ENCODE assay signal across 10 cellular contexts in the genomic region with DNA sequence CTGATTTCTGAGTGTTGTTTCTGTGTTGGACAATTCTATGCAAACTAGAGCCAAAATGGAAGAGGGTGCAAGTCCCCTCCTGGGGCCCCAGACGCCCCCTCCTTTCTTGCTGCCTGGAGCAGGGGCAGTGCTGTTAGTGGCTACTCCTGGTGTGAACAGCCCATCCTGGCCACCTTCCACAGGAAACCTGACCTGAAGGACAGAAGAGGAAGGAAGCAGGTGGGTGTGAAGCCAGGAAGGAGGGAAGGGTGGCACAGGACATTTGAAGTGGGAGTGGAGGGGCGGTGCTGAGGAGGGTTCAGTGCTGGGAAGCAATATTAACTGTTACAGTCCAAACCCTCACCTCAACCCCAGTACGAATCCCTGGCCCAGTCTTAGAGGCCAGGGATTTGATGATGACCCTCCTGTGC. TPM values are rescaled to one million over a fixed set of nuclear protein-coding genes. Genes with fewer than 3 reads are reported as not detected.
A peak's percentile ranks its signal among the peaks of the same experiment; 100 is the strongest.
DNase-seq lines count a peak whose midpoint lies in the region; ATAC-seq and TF ChIP-seq lines count a peak whose summit lies in the region.
"Had no signal": no experiment of that assay in that cellular context is flagged by ENCODE, and none has a peak within 500 bp of the region (broad histone marks: within the 10 kb centered on the region; RNA-seq: fewer than 3 reads in every experiment).

No MANE protein-coding gene starts in this region.

- H3K4me1 Mint-ChIP-seq in H9 = peaks cover 24 to 31% of the 10 kb centered on the region in 2 experiments

- H3K18ac ChIP-seq in H9 (ENCODE audit: insufficient read length, low read depth, low read length) (no peak overlapping the region), trophoblast cell (ENCODE audit: low read length) (no peak overlapping the region)

- H2BK5ac ChIP-seq in H9 (ENCODE audit: insufficient read length, low read length) (no peak overlapping the region), trophoblast cell (ENCODE audit: low read depth, low read length, poor library complexity) (no peak overlapping the region)

- WGBS in H9 (ENCODE audit: extremely low coverage, insufficient read length, low lambda C conversion rate) = no CpG with 5 or more reads among the region's 3 CpGs
- no CpG with 5 or more reads among the region's 3 CpGs for WGBS in trophoblast cell (ENCODE audit: extremely low coverage, insufficient coverage, insufficient read length)

- no peaks in the 10 kb centered on the region; a peak in 2 of 7 replicates for H3K36me3 Mint-ChIP-seq in H9 (ENCODE audit: insufficient read depth in 1 of 3, low read depth in 3 of 3)

- ATAC-seq in GM18861 (IDR thresholded peaks at IDR 0.05; ENCODE audit: unreplicated experiment) (no peak), GM19467 (IDR thresholded peaks at IDR 0.05; ENCODE audit: unreplicated experiment) (no peak)

- H3K27me3 ChIP-seq in H9 (ENCODE audit: insufficient read depth, low read length) (peaks cover 17% of the 10 kb centered on the region; the same call in 1 of the 2 replicates), cardiac muscle cell (no peaks in the 10 kb centered on the region), trophoblast cell (ENCODE audit: insufficient read depth, low read length) (no peaks in the 10 kb centered on the region)

- no peaks in the 10 kb centered on the region; a peak in 1 of 5 replicates for H3K9me3 Mint-ChIP-seq in H9

- H3K4me3 Mint-ChIP-seq in H9 = peak overlapping the region; percentile 78 to 91

- peaks cover 11% of the 10 kb centered on the region for H3K23me2 ChIP-seq in H9 (ENCODE audit: insufficient read length, low read depth, low read length, poor library complexity, severe bottlenecking)

- no peak overlapping the region for H2AFZ ChIP-seq in H9 (ENCODE audit: low read length)
- no peak overlapping the region for H2AFZ ChIP-seq in trophoblast cell (ENCODE audit: insufficient read depth, low read length, poor library complexity)

- H3K9ac ChIP-seq in H9 (ENCODE audit: extremely low read depth, insufficient read length, low read length) (no peak overlapping the region), trophoblast cell (ENCODE audit: low read length) (no peak overlapping the region)

- no peaks in the 10 kb centered on the region for H4K20me1 ChIP-seq in H9 (ENCODE audit: control insufficient read depth, insufficient read depth, insufficient read length)

- H3K14ac ChIP-seq in H9 (ENCODE audit: insufficient read depth, low read length) (no peak overlapping the region), trophoblast cell (ENCODE audit: low read length) (no peak overlapping the region)

- H2AK5ac ChIP-seq in H9 (ENCODE audit: insufficient read length, low read length) (no peak overlapping the region), trophoblast cell (ENCODE audit: low read length) (no peak overlapping the region)

- H3K79me2 ChIP-seq in H9 (ENCODE audit: insufficient read depth, low read length) (no peaks in the 10 kb centered on the region), trophoblast cell (ENCODE audit: control insufficient read depth, insufficient read depth, low read length, poor library complexity) (no peaks in the 10 kb centered on the region)

- peaks cover 60% of the 10 kb centered on the region for H3K27me3 Mint-ChIP-seq in H9 (ENCODE audit: low read depth)

- H3K4me3 ChIP-seq in cardiac muscle cell (peak overlapping the region; percentile 68), trophoblast cell (ENCODE audit: low read depth, low read length) (no peak overlapping the region)

- H2BK12ac ChIP-seq in H9 (ENCODE audit: insufficient read length, low read depth, low read length) (no peak overlapping the region), trophoblast cell (ENCODE audit: low read length) (no peak overlapping the region)

- TF ChIP-seq CTCF in H9 (conservative IDR thresholded peaks at IDR 0.05) (no peak), VCaP (conservative IDR thresholded peaks at IDR 0.05) (no peak), cardiac muscle cell (IDR thresholded peaks at IDR 0.05; ENCODE audit: low read depth, low read length) (no peak)

- H3T11ph ChIP-seq in H9 (ENCODE audit: low read length) = no peak overlapping the region

- H4K91ac ChIP-seq in H9 (ENCODE audit: insufficient read length, low read depth, low read length) = no peak overlapping the region
- no peak overlapping the region for H4K91ac ChIP-seq in trophoblast cell (ENCODE audit: low read depth, low read length)

- H4K5ac ChIP-seq in H9 (ENCODE audit: insufficient read length, low read depth, low read length) = no peak overlapping the region

- H3K9me3 ChIP-seq in H9 (ENCODE audit: control insufficient read depth, low read depth, low read length) = no peaks in the 10 kb centered on the region
- no peaks in the 10 kb centered on the region for H3K9me3 ChIP-seq in cardiac muscle cell (ENCODE audit: low read depth)
- H3K9me3 ChIP-seq in trophoblast cell (ENCODE audit: insufficient read depth, low read depth, low read length) = no peaks in the 10 kb centered on the region

- H3K4me1 ChIP-seq in H9 (ENCODE audit: insufficient read depth, low read length) (no peaks in the 10 kb centered on the region), cardiac muscle cell (ENCODE audit: low read depth) (peaks cover 26% of the 10 kb centered on the region), trophoblast cell (ENCODE audit: control insufficient read depth in 1 of 2, insufficient read depth in 2 of 2, low read length in 2 of 2) (peaks cover 20 to 29% of the 10 kb centered on the region in 2 experiments)

- no peak overlapping the region for H3K4ac ChIP-seq in H9 (ENCODE audit: low read depth, low read length)
- H3K4ac ChIP-seq in trophoblast cell (ENCODE audit: low read depth, low read length) = no peak overlapping the region

- H4K12ac ChIP-seq in trophoblast cell (ENCODE audit: low read depth, low read length) = no peak overlapping the region

- H3K27ac ChIP-seq in H9 (ENCODE audit: insufficient read length, low read depth, low read length) = no peak overlapping the region
- peak overlapping the region; percentile 83 for H3K27ac ChIP-seq in VCaP
- H3K27ac ChIP-seq in cardiac muscle cell = peak overlapping the region; percentile 75
- H3K27ac ChIP-seq in trophoblast cell (ENCODE audit: low read depth, low read length) = no peak overlapping the region

- H3K56ac ChIP-seq in H9 (ENCODE audit: insufficient read length, low read depth, low read length) = no peak overlapping the region

- H3K4me2 ChIP-seq in H9 (ENCODE audit: insufficient read depth, insufficient read length, low read length) (peak overlapping the region; percentile 87), trophoblast cell (ENCODE audit: low read length) (peak overlapping the region; percentile 87)

- H3K23ac ChIP-seq in H9 (ENCODE audit: insufficient read length, low read depth, low read length) = no peak overlapping the region
- no peak overlapping the region for H3K23ac ChIP-seq in trophoblast cell (ENCODE audit: low read length)

- H3K36me3 ChIP-seq in cardiac muscle cell = no peaks in the 10 kb centered on the region
- H3K36me3 ChIP-seq in trophoblast cell (ENCODE audit: control insufficient read depth in 1 of 2, insufficient read depth in 2 of 2, low read length in 2 of 2) = peaks cover 3 to 4% of the 10 kb centered on the region in 2 experiments

- no peaks in the 10 kb centered on the region for H3K79me1 ChIP-seq in H9 (ENCODE audit: insufficient read depth, low read depth, low read length, poor library complexity, severe bottlenecking)
- H3K79me1 ChIP-seq in trophoblast cell (ENCODE audit: low read length) = peaks cover 2% of the 10 kb centered on the region

- H4K8ac ChIP-seq in H9 (replicated peaks; ENCODE audit: insufficient read length, low read depth, low read length) (no peak overlapping the region), trophoblast cell (ENCODE audit: low read depth, low read length) (no peak overlapping the region)

- H3K27ac Mint-ChIP-seq in H9 = no peak overlapping the region

- DNase-seq in H9 (no peak), cardiac muscle cell (ENCODE audit: low read depth in 1 of 2, low spot score in 1 of 2) (peak in 1 of 2 donors; percentile 12), trophoblast cell (no peak), NCI-H2171 treated with DMSO at 0.1 percent for 48 hours (lab: John Stamatoyannopoulos, UW) (no peak), hepatic stellate cell (ENCODE audit: low spot score) (no peak)

- no peak overlapping the region for H2BK120ac ChIP-seq in H9 (ENCODE audit: low read depth, low read length, poor library complexity, severe bottlenecking)
- no peak overlapping the region for H2BK120ac ChIP-seq in trophoblast cell (ENCODE audit: insufficient read depth, low read length, poor library complexity)

- no peak overlapping the region for H2BK15ac ChIP-seq in H9 (ENCODE audit: low read depth, low read length)

- no peak overlapping the region for H2BK20ac ChIP-seq in H9 (ENCODE audit: low read depth, low read length, poor library complexity, severe bottlenecking)

RNA-seq across cellular contexts. Expression of a gene that starts 0.7 kb away (rescaled TPM):
- 0.68 and 0.70 TPM in 2 replicates for total RNA-seq in H9 (2021)
- total RNA-seq in cardiac muscle cell = 1.9 and 22.5 TPM in 2 replicates
- polyA plus RNA-seq in cardiac muscle cell = 6.4 and 9.3 TPM in 2 replicates
- polyA plus RNA-seq in trophoblast cell (2013) = 0.29 and 0.36 TPM in 2 replicates

RNA-seq across cellular contexts. Expression of a gene that starts 1.6 kb away (rescaled TPM):
- total RNA-seq in H9 (2021) (4.6 and 4.8 TPM in 2 replicates), cardiac muscle cell (24.7 and 25.9 TPM in 2 replicates)
- polyA plus RNA-seq in cardiac muscle cell = 25.3 and 31.6 TPM in 2 replicates
- 3.6 and 4.1 TPM in 2 replicates for polyA plus RNA-seq in trophoblast cell (2013)

RNA-seq across cellular contexts. Expression of a gene that starts 6.2 kb away (rescaled TPM):
- total RNA-seq in H9 (2021) (237 and 239 TPM in 2 replicates), cardiac muscle cell (113 and 153 TPM in 2 replicates)
- 198 and 232 TPM in 2 replicates for polyA plus RNA-seq in cardiac muscle cell
- 214 and 233 TPM in 2 replicates for polyA plus RNA-seq in trophoblast cell (2013)

RNA-seq across cellular contexts. Expression of a gene that starts 34.1 kb away (rescaled TPM):
- not detected in 2 replicates for total RNA-seq in H9 (2021)
- not detected in 2 replicates for total RNA-seq in cardiac muscle cell
- polyA plus RNA-seq in cardiac muscle cell = 0.10 TPM in 1 of 2 replicates, not detected in the other
- 14.2 and 17.6 TPM in 2 replicates for polyA plus RNA-seq in trophoblast cell (2013)
- total RNA-seq: pulmonary artery endothelial cell; T-helper 1 cell treated with Interleukin-12 subunit alpha and Interleukin-12 subunit beta and Interleukin-4 antibody, amounts not matched to agents 30 ng/mL and 1 ng/mL, for 36 hours had no signal

RNA-seq across cellular contexts. Expression of a gene that starts 45.9 kb away (rescaled TPM):
- total RNA-seq in H9 (2021) (1.2 and 2.4 TPM in 2 replicates), cardiac muscle cell (25.8 and 41.0 TPM in 2 replicates)
- polyA plus RNA-seq in cardiac muscle cell = 34.0 and 57.8 TPM in 2 replicates
- polyA plus RNA-seq in trophoblast cell (2013) = 25.4 and 27.9 TPM in 2 replicates

Comparison
In these comparisons a context has a peak if more than half of its experiments do, and no peak if none do; other contexts are left out.
1. H3K27ac ChIP-seq: peak in VCaP (single experiment) and cardiac muscle cell (single experiment); none in H9 (single experiment) and trophoblast cell (single experiment).